Comparison of ENCODE assay signal across 8 cellular contexts in genomic region chr9:134399435-134400056, GRCh38.
DNase-seq lines count a peak whose midpoint lies in the region; ATAC-seq and TF ChIP-seq lines count a peak whose summit lies in the region.

No MANE protein-coding gene starts in this region.

- TF ChIP-seq CTCF in IMR-90 (conservative IDR thresholded peaks at IDR 0.05; ENCODE audit: low read depth, low read length) (peak; percentile 53), choroid plexus epithelial cell (conservative IDR thresholded peaks at IDR 0.05; ENCODE audit: low read depth, low read length) (peak; percentile 74), osteoblast (IDR thresholded peaks at IDR 0.05; ENCODE audit: extremely low read depth, low read depth, low read length) (peak; percentile 66)

- H3K4me2 ChIP-seq in IMR-90 (ENCODE audit: low read depth, low read length): no peak overlapping the region
- no peak overlapping the region for H3K4me2 ChIP-seq in osteoblast (ENCODE audit: insufficient read depth, low read length)

- dilution Hi-C loops in IMR-90 (cut with HindIII; ENCODE audit: low sequenced_read_pairs, unreplicated experiment): no loop called here

- BruUV-seq in IMR-90 (replicated peaks; lab: Mats Ljungman, UMichigan): no TSS peak

- H3K79me1 ChIP-seq in IMR-90 (ENCODE audit: low read depth in 1 of 2, low read length in 2 of 2): peaks cover 10 to 85% of the 10 kb centered on the region in 2 experiments

- no peak overlapping the region for H4K5ac ChIP-seq in IMR-90 (ENCODE audit: low read depth, low read length)

- no peak overlapping the region for H2BK120ac ChIP-seq in IMR-90 (ENCODE audit: low read depth, low read length)

- H3K9me3 ChIP-seq in IMR-90 (ENCODE audit: control insufficient read depth, insufficient read depth, low read length): peaks cover 5% of the 10 kb centered on the region
- peaks cover 5% of the 10 kb centered on the region for H3K9me3 ChIP-seq in osteoblast (ENCODE audit: low read depth, low read length)

- peaks cover 8% of the 10 kb centered on the region; the same call in 1 of the 2 replicates for H3K36me3 ChIP-seq in IMR-90 (ENCODE audit: control insufficient read depth, insufficient read depth, low read length)
- H3K36me3 ChIP-seq in osteoblast (ENCODE audit: insufficient read depth, low read length): no peaks in the 10 kb centered on the region

- H3K27me3 ChIP-seq in IMR-90 (ENCODE audit: control insufficient read depth, insufficient read depth, low read length): no peaks in the 10 kb centered on the region
- no peaks in the 10 kb centered on the region for H3K27me3 ChIP-seq in osteoblast (ENCODE audit: insufficient read depth, low read length)

- no peak overlapping the region for H2BK20ac ChIP-seq in IMR-90 (ENCODE audit: low read depth, low read length)

- DNase-seq in DMS114 treated with DMSO at 0.1 percent for 48 hours (lab: John Stamatoyannopoulos, UW; ENCODE audit: unreplicated experiment) (peak; percentile 1), IMR-90 (peak; percentile 41), choroid plexus epithelial cell (ENCODE audit: low read depth) (peak; percentile 78), osteoblast (ENCODE audit: insufficient read length, low spot score, missing footprints) (peak; percentile 95), cerebellum (ENCODE audit: low spot score) (no peak), cardiac septum (ENCODE audit: low spot score) (no peak)

- no peak overlapping the region for H3K23ac ChIP-seq in IMR-90 (ENCODE audit: low read depth, low read length)

- TF ChIP-seq POLR2A in IMR-90 (IDR thresholded peaks at IDR 0.05; ENCODE audit: low read depth, low read length): no peak

- H3K4me3 ChIP-seq in IMR-90 (ENCODE audit: insufficient read depth, low read depth, low read length) (no peak overlapping the region), choroid plexus epithelial cell (ENCODE audit: low read depth, low read length) (no peak overlapping the region), osteoblast (ENCODE audit: insufficient read depth, low read length) (no peak overlapping the region)

- H3K4me1 ChIP-seq in IMR-90 (ENCODE audit: control insufficient read depth, insufficient read depth, low read length) (peaks cover 14% of the 10 kb centered on the region), osteoblast (ENCODE audit: insufficient read depth, low read length) (peaks cover 26% of the 10 kb centered on the region)

- in situ Hi-C loops in IMR-90 (cut with MboI; ENCODE audit: low sequenced_read_pairs): loop anchor here (25.0 kb wide), 1 partner anchor 587 kb away; no protein-coding TSS in a partner anchor

- WGBS in IMR-90 (ENCODE audit: extremely low coverage in 2 of 2, insufficient read length in 1 of 2), 2 experiments: no CpG with 5 or more reads among the region's 2 CpGs

- ATAC-seq in IMR-90 (ENCODE audit: low read depth) (no peak), HG03175 (IDR thresholded peaks at IDR 0.05; ENCODE audit: unreplicated experiment) (no peak), HG03565 (IDR thresholded peaks at IDR 0.05; ENCODE audit: unreplicated experiment) (no peak)

- H3K14ac ChIP-seq in IMR-90 (replicated peaks; ENCODE audit: low read depth, low read length): no peak overlapping the region

- no peak overlapping the region for H2BK15ac ChIP-seq in IMR-90 (ENCODE audit: low read depth, low read length)

- H2AK5ac ChIP-seq in IMR-90 (ENCODE audit: low read depth, low read length): no peak overlapping the region

- no peak overlapping the region for H4K91ac ChIP-seq in IMR-90 (ENCODE audit: insufficient read depth, low read depth, low read length)

- no peak overlapping the region for H3K9ac ChIP-seq in IMR-90 (ENCODE audit: low read depth, low read length)

- no peak overlapping the region for H3K18ac ChIP-seq in IMR-90 (ENCODE audit: low read depth, low read length)

- no peak overlapping the region for H3K56ac ChIP-seq in IMR-90 (ENCODE audit: extremely low read depth, insufficient read depth, low read length)

- peaks cover 86% of the 10 kb centered on the region for H3K79me2 ChIP-seq in osteoblast (ENCODE audit: insufficient read depth, low read length)

- POLR2A ChIA-PET in IMR-90 (lab: Charles Lee; ENCODE audit: unreplicated experiment): no interaction called here

- no peak overlapping the region for H3K27ac ChIP-seq in IMR-90 (ENCODE audit: insufficient read depth, low read length)
- H3K27ac ChIP-seq in osteoblast (ENCODE audit: low read depth, low read length): no peak overlapping the region

- peak overlapping the region; percentile 39 for H2AK9ac ChIP-seq in IMR-90 (replicated peaks; ENCODE audit: low read depth, low read length, poor library complexity)

- H2AFZ ChIP-seq in IMR-90 (replicated peaks; ENCODE audit: low read length, poor library complexity) (no peak overlapping the region), osteoblast (ENCODE audit: low read length) (no peak overlapping the region)

- H4K8ac ChIP-seq in IMR-90 (ENCODE audit: low read depth in 2 of 2, low read length in 2 of 2): no peak overlapping the region

- peak; percentile 37 for TF ChIP-seq RAD21 in IMR-90 (IDR thresholded peaks at IDR 0.05; ENCODE audit: low read length)

- intact Hi-C loops in IMR-90 (cut with micrococcal nuclease) (no loop called here), cardiac septum (cut with DNase I) (loop anchor here (5.0 kb wide), 1 partner anchor 57 kb away; no protein-coding TSS in a partner anchor)

- peaks cover 12% of the 10 kb centered on the region; the same call in 1 of the 2 replicates for H3K9me1 ChIP-seq in IMR-90 (ENCODE audit: insufficient read depth, low read length)

- CTCF ChIA-PET in IMR-90 (lab: Yijun Ruan, JAX): interaction anchor here (0.7 kb wide), 1 partner anchor 10 kb away, joined by 4 read pairs; no protein-coding TSS in a partner anchor

- no peak overlapping the region for H2BK5ac ChIP-seq in IMR-90 (ENCODE audit: low read depth, low read length, poor library complexity, severe bottlenecking)

- H3K4ac ChIP-seq in IMR-90 (ENCODE audit: low read depth, low read length): no peak overlapping the region

- H4K20me1 ChIP-seq in IMR-90 (ENCODE audit: insufficient read depth, low read length): peaks cover 98% of the 10 kb centered on the region
- H4K20me1 ChIP-seq in osteoblast (ENCODE audit: insufficient read depth, low read length): peaks cover 83% of the 10 kb centered on the region

TF ChIP-seq in IMR-90, 13 proteins besides CTCF, POLR2A, EP300 and RAD21:
- no peak for TF ChIP-seq MAZ (IDR thresholded peaks at IDR 0.05; ENCODE audit: borderline replicate concordance, low read depth, low read length)
- peak; percentile 25; the same call in 1 of the 2 replicates for TF ChIP-seq MAFK (IDR thresholded peaks at IDR 0.05; ENCODE audit: low read depth, low read length)
- no peak for TF ChIP-seq CEBPB (IDR thresholded peaks at IDR 0.05; ENCODE audit: low read depth, low read length)
- TF ChIP-seq SMC3 (IDR thresholded peaks at IDR 0.05; ENCODE audit: low read depth, low read length): peak; percentile 26; the same call in 1 of the 2 replicates
- TF ChIP-seq USF2 (IDR thresholded peaks at IDR 0.05; ENCODE audit: low read depth, low read length): no peak
- no peak for TF ChIP-seq RFX5 (IDR thresholded peaks at IDR 0.05; ENCODE audit: low read depth, low read length)

Comparison
In these comparisons a context has a peak if more than half of its experiments do, and no peak if none do; other contexts are left out.
1. DNase-seq: peak in DMS114 treated with DMSO at 0.1 percent for 48 hours (single experiment), IMR-90 (single experiment), choroid plexus epithelial cell (single experiment) and osteoblast (single experiment); none in cerebellum (single experiment) and cardiac septum (single experiment).
2. Peak in every context shown above with its lines, with median percentiles within 50 percentile points of each other: CTCF ChIP-seq.